ENCODE assay signal across 3 cellular contexts in genomic region chr5:166576323-166576722, GRCh38.
"Had no signal": no experiment of that assay in that cellular context is flagged by ENCODE, and none has a peak within 500 bp of the region (broad histone marks: within the 10 kb centered on the region; RNA-seq: fewer than 3 reads in every experiment).

No MANE protein-coding gene starts in this region.

- DNase-seq: H9, HCEC 1CT had no signal

- ATAC-seq: GM23338 had no signal
